1 cellular context compared by ENCODE assay signal in the genomic region with DNA sequence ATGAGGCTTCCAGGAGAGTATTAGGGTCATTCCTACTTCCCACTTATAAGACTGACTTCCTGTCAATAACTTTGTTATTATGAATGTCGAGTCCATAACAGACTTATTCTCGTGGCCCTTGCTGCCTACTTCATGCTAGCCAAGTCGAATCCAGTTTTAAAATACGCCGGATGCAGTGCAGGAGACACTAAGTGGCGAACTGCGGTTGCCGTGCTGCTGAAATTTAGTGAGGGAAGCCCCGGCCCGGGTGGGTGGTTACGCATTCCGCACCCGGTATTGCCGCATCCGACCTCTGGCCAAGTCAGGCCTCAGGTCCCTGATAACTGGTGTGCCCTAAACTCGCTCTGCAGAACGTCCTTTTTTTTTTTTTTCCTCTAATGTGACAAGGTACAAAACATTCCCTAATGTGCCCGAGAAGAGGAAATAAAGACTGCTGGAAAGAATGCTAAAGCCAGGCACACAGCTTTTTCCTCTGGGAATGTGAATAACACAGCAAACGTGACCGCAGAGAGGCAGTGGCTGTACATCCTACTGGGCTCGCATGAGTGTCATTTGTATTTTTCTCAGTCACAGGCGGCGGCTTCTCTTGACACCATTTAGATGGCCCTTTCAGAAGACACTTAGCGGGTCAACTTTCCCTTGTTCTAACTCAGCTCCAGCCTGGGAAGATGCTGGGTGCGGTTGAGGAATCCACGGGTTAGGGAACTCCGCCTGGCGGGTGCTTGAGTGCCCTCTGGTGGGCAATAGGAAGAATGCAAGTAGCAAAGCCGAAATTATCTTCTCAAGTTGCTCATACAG.
TF ChIP-seq lines count a peak whose summit lies in the region.

No MANE protein-coding gene starts in this region.

TF ChIP-seq in HepG2, 621 proteins besides CTCF, POLR2A, EP300 and RAD21 (continued from another document and continues in another):
- TF ChIP-seq, protein P1, sequence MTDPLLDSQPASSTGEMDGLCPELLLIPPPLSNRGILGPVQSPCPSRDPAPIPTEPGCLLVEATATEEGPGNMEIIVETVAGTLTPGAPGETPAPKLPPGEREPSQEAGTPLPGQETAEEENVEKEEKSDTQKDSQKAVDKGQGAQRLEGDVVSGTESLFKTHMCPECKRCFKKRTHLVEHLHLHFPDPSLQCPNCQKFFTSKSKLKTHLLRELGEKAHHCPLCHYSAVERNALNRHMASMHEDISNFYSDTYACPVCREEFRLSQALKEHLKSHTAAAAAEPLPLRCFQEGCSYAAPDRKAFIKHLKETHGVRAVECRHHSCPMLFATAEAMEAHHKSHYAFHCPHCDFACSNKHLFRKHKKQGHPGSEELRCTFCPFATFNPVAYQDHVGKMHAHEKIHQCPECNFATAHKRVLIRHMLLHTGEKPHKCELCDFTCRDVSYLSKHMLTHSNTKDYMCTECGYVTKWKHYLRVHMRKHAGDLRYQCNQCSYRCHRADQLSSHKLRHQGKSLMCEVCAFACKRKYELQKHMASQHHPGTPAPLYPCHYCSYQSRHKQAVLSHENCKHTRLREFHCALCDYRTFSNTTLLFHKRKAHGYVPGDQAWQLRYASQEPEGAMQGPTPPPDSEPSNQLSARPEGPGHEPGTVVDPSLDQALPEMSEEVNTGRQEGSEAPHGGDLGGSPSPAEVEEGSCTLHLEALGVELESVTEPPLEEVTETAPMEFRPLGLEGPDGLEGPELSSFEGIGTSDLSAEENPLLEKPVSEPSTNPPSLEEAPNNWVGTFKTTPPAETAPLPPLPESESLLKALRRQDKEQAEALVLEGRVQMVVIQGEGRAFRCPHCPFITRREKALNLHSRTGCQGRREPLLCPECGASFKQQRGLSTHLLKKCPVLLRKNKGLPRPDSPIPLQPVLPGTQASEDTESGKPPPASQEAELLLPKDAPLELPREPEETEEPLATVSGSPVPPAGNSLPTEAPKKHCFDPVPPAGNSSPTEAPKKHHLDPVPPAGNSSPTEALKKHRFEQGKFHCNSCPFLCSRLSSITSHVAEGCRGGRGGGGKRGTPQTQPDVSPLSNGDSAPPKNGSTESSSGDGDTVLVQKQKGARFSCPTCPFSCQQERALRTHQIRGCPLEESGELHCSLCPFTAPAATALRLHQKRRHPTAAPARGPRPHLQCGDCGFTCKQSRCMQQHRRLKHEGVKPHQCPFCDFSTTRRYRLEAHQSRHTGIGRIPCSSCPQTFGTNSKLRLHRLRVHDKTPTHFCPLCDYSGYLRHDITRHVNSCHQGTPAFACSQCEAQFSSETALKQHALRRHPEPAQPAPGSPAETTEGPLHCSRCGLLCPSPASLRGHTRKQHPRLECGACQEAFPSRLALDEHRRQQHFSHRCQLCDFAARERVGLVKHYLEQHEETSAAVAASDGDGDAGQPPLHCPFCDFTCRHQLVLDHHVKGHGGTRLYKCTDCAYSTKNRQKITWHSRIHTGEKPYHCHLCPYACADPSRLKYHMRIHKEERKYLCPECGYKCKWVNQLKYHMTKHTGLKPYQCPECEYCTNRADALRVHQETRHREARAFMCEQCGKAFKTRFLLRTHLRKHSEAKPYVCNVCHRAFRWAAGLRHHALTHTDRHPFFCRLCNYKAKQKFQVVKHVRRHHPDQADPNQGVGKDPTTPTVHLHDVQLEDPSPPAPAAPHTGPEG (CRISPR knock-in tag; IDR thresholded peaks at IDR 0.05), result no peak
- TF ChIP-seq ZNF879 (CRISPR knock-in tag; IDR thresholded peaks at IDR 0.05) (no peak), SCMH1 (CRISPR knock-in tag; IDR thresholded peaks at IDR 0.05; ENCODE audit: borderline replicate concordance) (no peak), TAF1 (CRISPR knock-in tag; IDR thresholded peaks at IDR 0.05) (peak; percentile 47; the same call in 1 of the 2 replicates), ZFY (CRISPR knock-in tag; IDR thresholded peaks at IDR 0.05) (peak; percentile 71), SMC3 (IDR thresholded peaks at IDR 0.05; ENCODE audit: low read length) (peak; percentile 85), ZNF562 (CRISPR knock-in tag; IDR thresholded peaks at IDR 0.05; ENCODE audit: borderline replicate concordance) (no peak), ZBTB42 (CRISPR knock-in tag; IDR thresholded peaks at IDR 0.05) (0 out of 2 replicates have a peak, but pooled peaks have one; percentile 48), ZKSCAN8 (CRISPR knock-in tag; IDR thresholded peaks at IDR 0.05; ENCODE audit: borderline replicate concordance) (no peak), ZBTB38 (CRISPR knock-in tag; IDR thresholded peaks at IDR 0.05) (peak; percentile 40; the same call in 1 of the 2 replicates), SSRP1 (CRISPR knock-in tag; IDR thresholded peaks at IDR 0.05) (no peak; the same call in 1 of the 2 replicates), RXRB (CRISPR knock-in tag; IDR thresholded peaks at IDR 0.05; ENCODE audit: borderline replicate concordance) (peak; percentile 36; the same call in 1 of the 2 replicates), NR2C2 (CRISPR knock-in tag; IDR thresholded peaks at IDR 0.05; ENCODE audit: borderline replicate concordance) (0 out of 2 replicates have a peak, but pooled peaks have one; percentile 17), ELF1 (CRISPR knock-in tag; IDR thresholded peaks at IDR 0.05) (no peak), EHMT2 (IDR thresholded peaks at IDR 0.05; ENCODE audit: borderline replicate concordance, low read depth, low read length) (no peak), ZNF430 (CRISPR knock-in tag; IDR thresholded peaks at IDR 0.05) (no peak)
- TF ChIP-seq, protein P2, sequence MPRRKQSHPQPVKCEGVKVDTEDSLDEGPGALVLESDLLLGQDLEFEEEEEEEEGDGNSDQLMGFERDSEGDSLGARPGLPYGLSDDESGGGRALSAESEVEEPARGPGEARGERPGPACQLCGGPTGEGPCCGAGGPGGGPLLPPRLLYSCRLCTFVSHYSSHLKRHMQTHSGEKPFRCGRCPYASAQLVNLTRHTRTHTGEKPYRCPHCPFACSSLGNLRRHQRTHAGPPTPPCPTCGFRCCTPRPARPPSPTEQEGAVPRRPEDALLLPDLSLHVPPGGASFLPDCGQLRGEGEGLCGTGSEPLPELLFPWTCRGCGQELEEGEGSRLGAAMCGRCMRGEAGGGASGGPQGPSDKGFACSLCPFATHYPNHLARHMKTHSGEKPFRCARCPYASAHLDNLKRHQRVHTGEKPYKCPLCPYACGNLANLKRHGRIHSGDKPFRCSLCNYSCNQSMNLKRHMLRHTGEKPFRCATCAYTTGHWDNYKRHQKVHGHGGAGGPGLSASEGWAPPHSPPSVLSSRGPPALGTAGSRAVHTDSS (CRISPR knock-in tag; conservative IDR thresholded peaks at IDR 0.05), result no peak
- TF ChIP-seq, protein P3, sequence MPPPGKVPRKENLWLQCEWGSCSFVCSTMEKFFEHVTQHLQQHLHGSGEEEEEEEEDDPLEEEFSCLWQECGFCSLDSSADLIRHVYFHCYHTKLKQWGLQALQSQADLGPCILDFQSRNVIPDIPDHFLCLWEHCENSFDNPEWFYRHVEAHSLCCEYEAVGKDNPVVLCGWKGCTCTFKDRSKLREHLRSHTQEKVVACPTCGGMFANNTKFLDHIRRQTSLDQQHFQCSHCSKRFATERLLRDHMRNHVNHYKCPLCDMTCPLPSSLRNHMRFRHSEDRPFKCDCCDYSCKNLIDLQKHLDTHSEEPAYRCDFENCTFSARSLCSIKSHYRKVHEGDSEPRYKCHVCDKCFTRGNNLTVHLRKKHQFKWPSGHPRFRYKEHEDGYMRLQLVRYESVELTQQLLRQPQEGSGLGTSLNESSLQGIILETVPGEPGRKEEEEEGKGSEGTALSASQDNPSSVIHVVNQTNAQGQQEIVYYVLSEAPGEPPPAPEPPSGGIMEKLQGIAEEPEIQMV (CRISPR knock-in tag; IDR thresholded peaks at IDR 0.05; ENCODE audit: low read depth), result 0 out of 2 replicates have a peak, but pooled peaks have one; percentile 15
- TF ChIP-seq, protein P4, sequence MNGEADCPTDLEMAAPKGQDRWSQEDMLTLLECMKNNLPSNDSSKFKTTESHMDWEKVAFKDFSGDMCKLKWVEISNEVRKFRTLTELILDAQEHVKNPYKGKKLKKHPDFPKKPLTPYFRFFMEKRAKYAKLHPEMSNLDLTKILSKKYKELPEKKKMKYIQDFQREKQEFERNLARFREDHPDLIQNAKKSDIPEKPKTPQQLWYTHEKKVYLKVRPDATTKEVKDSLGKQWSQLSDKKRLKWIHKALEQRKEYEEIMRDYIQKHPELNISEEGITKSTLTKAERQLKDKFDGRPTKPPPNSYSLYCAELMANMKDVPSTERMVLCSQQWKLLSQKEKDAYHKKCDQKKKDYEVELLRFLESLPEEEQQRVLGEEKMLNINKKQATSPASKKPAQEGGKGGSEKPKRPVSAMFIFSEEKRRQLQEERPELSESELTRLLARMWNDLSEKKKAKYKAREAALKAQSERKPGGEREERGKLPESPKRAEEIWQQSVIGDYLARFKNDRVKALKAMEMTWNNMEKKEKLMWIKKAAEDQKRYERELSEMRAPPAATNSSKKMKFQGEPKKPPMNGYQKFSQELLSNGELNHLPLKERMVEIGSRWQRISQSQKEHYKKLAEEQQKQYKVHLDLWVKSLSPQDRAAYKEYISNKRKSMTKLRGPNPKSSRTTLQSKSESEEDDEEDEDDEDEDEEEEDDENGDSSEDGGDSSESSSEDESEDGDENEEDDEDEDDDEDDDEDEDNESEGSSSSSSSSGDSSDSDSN (CRISPR knock-in tag; IDR thresholded peaks at IDR 0.05), result peak; percentile 83; the same call in 1 of the 2 replicates
- TF ChIP-seq, protein P5, sequence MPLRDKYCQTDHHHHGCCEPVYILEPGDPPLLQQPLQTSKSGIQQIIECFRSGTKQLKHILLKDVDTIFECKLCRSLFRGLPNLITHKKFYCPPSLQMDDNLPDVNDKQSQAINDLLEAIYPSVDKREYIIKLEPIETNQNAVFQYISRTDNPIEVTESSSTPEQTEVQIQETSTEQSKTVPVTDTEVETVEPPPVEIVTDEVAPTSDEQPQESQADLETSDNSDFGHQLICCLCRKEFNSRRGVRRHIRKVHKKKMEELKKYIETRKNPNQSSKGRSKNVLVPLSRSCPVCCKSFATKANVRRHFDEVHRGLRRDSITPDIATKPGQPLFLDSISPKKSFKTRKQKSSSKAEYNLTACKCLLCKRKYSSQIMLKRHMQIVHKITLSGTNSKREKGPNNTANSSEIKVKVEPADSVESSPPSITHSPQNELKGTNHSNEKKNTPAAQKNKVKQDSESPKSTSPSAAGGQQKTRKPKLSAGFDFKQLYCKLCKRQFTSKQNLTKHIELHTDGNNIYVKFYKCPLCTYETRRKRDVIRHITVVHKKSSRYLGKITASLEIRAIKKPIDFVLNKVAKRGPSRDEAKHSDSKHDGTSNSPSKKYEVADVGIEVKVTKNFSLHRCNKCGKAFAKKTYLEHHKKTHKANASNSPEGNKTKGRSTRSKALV (CRISPR knock-in tag; IDR thresholded peaks at IDR 0.05), result no peak
- TF ChIP-seq, protein P6, sequence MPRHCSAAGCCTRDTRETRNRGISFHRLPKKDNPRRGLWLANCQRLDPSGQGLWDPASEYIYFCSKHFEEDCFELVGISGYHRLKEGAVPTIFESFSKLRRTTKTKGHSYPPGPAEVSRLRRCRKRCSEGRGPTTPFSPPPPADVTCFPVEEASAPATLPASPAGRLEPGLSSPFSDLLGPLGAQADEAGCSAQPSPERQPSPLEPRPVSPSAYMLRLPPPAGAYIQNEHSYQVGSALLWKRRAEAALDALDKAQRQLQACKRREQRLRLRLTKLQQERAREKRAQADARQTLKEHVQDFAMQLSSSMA (CRISPR knock-in tag; IDR thresholded peaks at IDR 0.05), result 0 out of 2 replicates have a peak, but pooled peaks have one; percentile 39
- TF ChIP-seq, protein P7, sequence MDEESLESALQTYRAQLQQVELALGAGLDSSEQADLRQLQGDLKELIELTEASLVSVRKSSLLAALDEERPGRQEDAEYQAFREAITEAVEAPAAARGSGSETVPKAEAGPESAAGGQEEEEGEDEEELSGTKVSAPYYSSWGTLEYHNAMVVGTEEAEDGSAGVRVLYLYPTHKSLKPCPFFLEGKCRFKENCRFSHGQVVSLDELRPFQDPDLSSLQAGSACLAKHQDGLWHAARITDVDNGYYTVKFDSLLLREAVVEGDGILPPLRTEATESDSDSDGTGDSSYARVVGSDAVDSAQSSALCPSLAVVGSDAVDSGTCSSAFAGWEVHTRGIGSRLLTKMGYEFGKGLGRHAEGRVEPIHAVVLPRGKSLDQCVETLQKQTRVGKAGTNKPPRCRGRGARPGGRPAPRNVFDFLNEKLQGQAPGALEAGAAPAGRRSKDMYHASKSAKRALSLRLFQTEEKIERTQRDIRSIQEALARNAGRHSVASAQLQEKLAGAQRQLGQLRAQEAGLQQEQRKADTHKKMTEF (CRISPR knock-in tag; IDR thresholded peaks at IDR 0.05), result peak; percentile 64
- TF ChIP-seq, protein P8, sequence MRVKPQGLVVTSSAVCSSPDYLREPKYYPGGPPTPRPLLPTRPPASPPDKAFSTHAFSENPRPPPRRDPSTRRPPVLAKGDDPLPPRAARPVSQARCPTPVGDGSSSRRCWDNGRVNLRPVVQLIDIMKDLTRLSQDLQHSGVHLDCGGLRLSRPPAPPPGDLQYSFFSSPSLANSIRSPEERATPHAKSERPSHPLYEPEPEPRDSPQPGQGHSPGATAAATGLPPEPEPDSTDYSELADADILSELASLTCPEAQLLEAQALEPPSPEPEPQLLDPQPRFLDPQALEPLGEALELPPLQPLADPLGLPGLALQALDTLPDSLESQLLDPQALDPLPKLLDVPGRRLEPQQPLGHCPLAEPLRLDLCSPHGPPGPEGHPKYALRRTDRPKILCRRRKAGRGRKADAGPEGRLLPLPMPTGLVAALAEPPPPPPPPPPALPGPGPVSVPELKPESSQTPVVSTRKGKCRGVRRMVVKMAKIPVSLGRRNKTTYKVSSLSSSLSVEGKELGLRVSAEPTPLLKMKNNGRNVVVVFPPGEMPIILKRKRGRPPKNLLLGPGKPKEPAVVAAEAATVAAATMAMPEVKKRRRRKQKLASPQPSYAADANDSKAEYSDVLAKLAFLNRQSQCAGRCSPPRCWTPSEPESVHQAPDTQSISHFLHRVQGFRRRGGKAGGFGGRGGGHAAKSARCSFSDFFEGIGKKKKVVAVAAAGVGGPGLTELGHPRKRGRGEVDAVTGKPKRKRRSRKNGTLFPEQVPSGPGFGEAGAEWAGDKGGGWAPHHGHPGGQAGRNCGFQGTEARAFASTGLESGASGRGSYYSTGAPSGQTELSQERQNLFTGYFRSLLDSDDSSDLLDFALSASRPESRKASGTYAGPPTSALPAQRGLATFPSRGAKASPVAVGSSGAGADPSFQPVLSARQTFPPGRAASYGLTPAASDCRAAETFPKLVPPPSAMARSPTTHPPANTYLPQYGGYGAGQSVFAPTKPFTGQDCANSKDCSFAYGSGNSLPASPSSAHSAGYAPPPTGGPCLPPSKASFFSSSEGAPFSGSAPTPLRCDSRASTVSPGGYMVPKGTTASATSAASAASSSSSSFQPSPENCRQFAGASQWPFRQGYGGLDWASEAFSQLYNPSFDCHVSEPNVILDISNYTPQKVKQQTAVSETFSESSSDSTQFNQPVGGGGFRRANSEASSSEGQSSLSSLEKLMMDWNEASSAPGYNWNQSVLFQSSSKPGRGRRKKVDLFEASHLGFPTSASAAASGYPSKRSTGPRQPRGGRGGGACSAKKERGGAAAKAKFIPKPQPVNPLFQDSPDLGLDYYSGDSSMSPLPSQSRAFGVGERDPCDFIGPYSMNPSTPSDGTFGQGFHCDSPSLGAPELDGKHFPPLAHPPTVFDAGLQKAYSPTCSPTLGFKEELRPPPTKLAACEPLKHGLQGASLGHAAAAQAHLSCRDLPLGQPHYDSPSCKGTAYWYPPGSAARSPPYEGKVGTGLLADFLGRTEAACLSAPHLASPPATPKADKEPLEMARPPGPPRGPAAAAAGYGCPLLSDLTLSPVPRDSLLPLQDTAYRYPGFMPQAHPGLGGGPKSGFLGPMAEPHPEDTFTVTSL (CRISPR knock-in tag; IDR thresholded peaks at IDR 0.05; ENCODE audit: borderline replicate concordance), result peak; percentile 21; the same call in 1 of the 2 replicates
- TF ChIP-seq, protein P9, sequence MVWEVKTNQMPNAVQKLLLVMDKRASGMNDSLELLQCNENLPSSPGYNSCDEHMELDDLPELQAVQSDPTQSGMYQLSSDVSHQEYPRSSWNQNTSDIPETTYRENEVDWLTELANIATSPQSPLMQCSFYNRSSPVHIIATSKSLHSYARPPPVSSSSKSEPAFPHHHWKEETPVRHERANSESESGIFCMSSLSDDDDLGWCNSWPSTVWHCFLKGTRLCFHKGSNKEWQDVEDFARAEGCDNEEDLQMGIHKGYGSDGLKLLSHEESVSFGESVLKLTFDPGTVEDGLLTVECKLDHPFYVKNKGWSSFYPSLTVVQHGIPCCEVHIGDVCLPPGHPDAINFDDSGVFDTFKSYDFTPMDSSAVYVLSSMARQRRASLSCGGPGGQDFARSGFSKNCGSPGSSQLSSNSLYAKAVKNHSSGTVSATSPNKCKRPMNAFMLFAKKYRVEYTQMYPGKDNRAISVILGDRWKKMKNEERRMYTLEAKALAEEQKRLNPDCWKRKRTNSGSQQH (CRISPR knock-in tag; IDR thresholded peaks at IDR 0.05; ENCODE audit: low read depth), result 0 out of 2 replicates have a peak, but pooled peaks have one; percentile 23
